ENCODE assay signal across 8 cellular contexts in the genomic region with DNA sequence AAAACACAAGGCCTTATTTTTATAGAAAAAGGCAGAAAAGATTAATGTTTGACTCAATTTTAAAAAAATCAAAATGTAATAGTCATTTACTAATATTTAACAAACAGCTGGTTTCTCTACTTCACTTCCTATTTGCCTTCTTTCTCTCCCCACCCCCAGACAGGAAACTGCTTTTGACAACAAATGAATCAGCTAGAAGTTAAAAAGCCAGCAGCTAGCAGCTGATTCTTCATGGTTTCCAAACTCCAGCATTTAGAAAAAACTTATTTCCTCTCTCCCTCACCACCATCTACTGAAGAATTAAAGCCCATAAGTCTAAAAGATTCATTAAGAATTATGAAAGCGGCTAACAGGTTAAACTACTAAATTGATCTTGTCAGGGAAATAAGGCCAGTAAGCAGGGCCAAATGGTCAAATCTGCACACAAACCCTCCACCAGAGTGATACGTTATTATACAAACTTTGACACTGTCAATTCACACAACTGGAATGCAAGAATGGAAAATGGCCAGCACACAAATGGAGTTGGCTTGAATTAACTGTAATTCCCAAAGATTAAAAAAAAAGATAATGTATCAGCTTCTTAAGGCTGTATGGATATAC. TPM values are rescaled to one million over a fixed set of nuclear protein-coding genes. Genes with fewer than 3 reads are reported as not detected.
DNase-seq lines count a peak whose midpoint lies in the region; ATAC-seq, FAIRE-seq and TF ChIP-seq lines count a peak whose summit lies in the region.

No MANE protein-coding gene starts in this region.

- H3K23me2 ChIP-seq in H1 (ENCODE audit: low read depth, low read length): peaks cover 11% of the 10 kb centered on the region

- H3K27ac ChIP-seq in SK-N-MC (peak overlapping the region; percentile 75), H1 (ENCODE audit: low read depth, low read length) (no peak overlapping the region)

- peaks cover 19 to 66% of the 10 kb centered on the region in 2 experiments for H3K79me2 ChIP-seq in H1 (ENCODE audit: control insufficient read depth in 1 of 2, insufficient read depth in 2 of 2, low read length in 2 of 2)

- H2BK12ac ChIP-seq in H1 (ENCODE audit: low read depth, low read length): no peak overlapping the region

- no peak overlapping the region for H2BK20ac ChIP-seq in H1 (ENCODE audit: low read length)

- FAIRE-seq in H1 (lab: Jason Lieb, UNC): no peak

- no peak for TF ChIP-seq POLR2A in H1 (IDR thresholded peaks at IDR 0.05; ENCODE audit: control extremely low read depth in 1 of 2, low read depth in 2 of 2, low read length in 2 of 2)

- H3K4me2 ChIP-seq in H1 (ENCODE audit: insufficient read depth in 1 of 2, low read depth in 2 of 2, low read length in 2 of 2): peak overlapping the region; percentile 26 to 88; a peak in 2 of 4 replicates

- TF ChIP-seq EP300 in H1 (IDR thresholded peaks at IDR 0.05; ENCODE audit: borderline replicate concordance in 1 of 2, low read depth in 2 of 2, low read length in 2 of 2): no peak

- ATAC-seq in HG03064 (IDR thresholded peaks at IDR 0.05; ENCODE audit: low read depth, unreplicated experiment): peak; percentile 33
- no peak for ATAC-seq in HG03097 (IDR thresholded peaks at IDR 0.05; ENCODE audit: low FRiP score, unreplicated experiment)

- H3K18ac ChIP-seq in H1 (ENCODE audit: extremely low read depth, low read length): no peak overlapping the region

- H3K9me3 ChIP-seq in SK-N-MC (ENCODE audit: low read depth, low read length) (no peaks in the 10 kb centered on the region), H1 (ENCODE audit: insufficient read depth in 2 of 2, low read depth in 1 of 2, low read length in 1 of 2) (no peaks in the 10 kb centered on the region)

- H3K9me3 Mint-ChIP-seq in activated CD4-positive, alpha-beta T cell treated with anti-CD3 and anti-CD28 coated beads, Interleukin-2, amount 10 ng/mL, durations not matched to agents 24 days and 14 days: no peaks in the 10 kb centered on the region
- H3K9me3 Mint-ChIP-seq in neural crest cell: no peaks in the 10 kb centered on the region

- H4K5ac ChIP-seq in H1 (ENCODE audit: insufficient read length, low read depth, low read length): no peak overlapping the region

- H3K4me3 Mint-ChIP-seq in activated CD4-positive, alpha-beta T cell treated with anti-CD3 and anti-CD28 coated beads, Interleukin-2, amount 10 ng/mL, durations not matched to agents 24 days and 14 days: peak overlapping the region; percentile 78
- H3K4me3 Mint-ChIP-seq in neural crest cell: peak overlapping the region; percentile 67

- H3K27me3 Mint-ChIP-seq in activated CD4-positive, alpha-beta T cell treated with anti-CD3 and anti-CD28 coated beads, Interleukin-2, amount 10 ng/mL, durations not matched to agents 24 days and 14 days: no peaks in the 10 kb centered on the region
- H3K27me3 Mint-ChIP-seq in neural crest cell (ENCODE audit: low read depth): no peaks in the 10 kb centered on the region

- H2AFZ ChIP-seq in H1 (ENCODE audit: low read length): no peak overlapping the region

- POLR2A ChIA-PET in H1 (lab: Charles Lee; ENCODE audit: partially characterized antibody): interaction anchor here (1.4 to 3.5 kb wide), 6 partner anchors 9 to 71 kb away, joined by 3 to 13 read pairs (median 4); no protein-coding TSS in a partner anchor

- H3K9ac ChIP-seq in SK-N-MC (ENCODE audit: insufficient read length) (peak overlapping the region; percentile 18), H1 (replicated peaks in 1 of 4; ENCODE audit: extremely low read depth in 1 of 4, low read depth in 3 of 4, low read length in 3 of 4) (no peak overlapping the region)

- no peak overlapping the region for H3K14ac ChIP-seq in H1 (ENCODE audit: insufficient read length)

- H3K79me1 ChIP-seq in H1 (ENCODE audit: low read depth, low read length): no peaks in the 10 kb centered on the region

- H3K23ac ChIP-seq in H1 (ENCODE audit: insufficient read length): no peak overlapping the region

- H2AK5ac ChIP-seq in H1 (ENCODE audit: low read depth, low read length): no peak overlapping the region

- H4K8ac ChIP-seq in H1 (ENCODE audit: extremely low read depth, insufficient read depth, low read length): no peak overlapping the region

- H3K27ac Mint-ChIP-seq in activated CD4-positive, alpha-beta T cell treated with anti-CD3 and anti-CD28 coated beads, Interleukin-2, amount 10 ng/mL, durations not matched to agents 24 days and 14 days: peak overlapping the region; percentile 84
- H3K27ac Mint-ChIP-seq in neural crest cell (ENCODE audit: unreplicated experiment): no peak overlapping the region

- peaks cover 44% of the 10 kb centered on the region for H3K4me1 Mint-ChIP-seq in activated CD4-positive, alpha-beta T cell treated with anti-CD3 and anti-CD28 coated beads, Interleukin-2, amount 10 ng/mL, durations not matched to agents 24 days and 14 days
- peaks cover 38% of the 10 kb centered on the region for H3K4me1 Mint-ChIP-seq in neural crest cell

- H3K36me3 Mint-ChIP-seq in activated CD4-positive, alpha-beta T cell treated with anti-CD3 and anti-CD28 coated beads, Interleukin-2, amount 10 ng/mL, durations not matched to agents 24 days and 14 days (ENCODE audit: low read depth): peaks cover 50% of the 10 kb centered on the region
- no peaks in the 10 kb centered on the region for H3K36me3 Mint-ChIP-seq in neural crest cell (ENCODE audit: low read depth)

- H2BK120ac ChIP-seq in H1 (replicated peaks; ENCODE audit: low read depth, low read length): no peak overlapping the region

- WGBS in H1 (ENCODE audit: extremely low coverage in 1 of 2, insufficient coverage in 1 of 2, insufficient read length in 1 of 2, insufficient replicate concordance in 2 of 2, low coverage in 1 of 2, low lambda C conversion rate in 2 of 2, missing lambda C conversion rate in 1 of 2), 2 experiments: 91% methylated on average over 2 of the region's 2 CpGs; no CpG with 5 or more reads in 1 of the 2 experiments

- H4K20me1 ChIP-seq in H1 (replicated peaks in 1 of 2; ENCODE audit: control insufficient read depth in 1 of 2, insufficient read depth in 2 of 2, low read length in 2 of 2): peaks cover 16% of the 10 kb centered on the region in 2 experiments

- H4K91ac ChIP-seq in H1 (replicated peaks; ENCODE audit: insufficient read length, low read length): no peak overlapping the region

- intact Hi-C loops in activated CD4-positive, alpha-beta T cell treated with anti-CD3 and anti-CD28 coated beads, Interleukin-2, amount 10 ng/mL, durations not matched to agents 24 days and 14 days (cut with micrococcal nuclease): loop anchor here (2.0 to 10.0 kb wide), 7 partner anchors 26 to 1014 kb away; partner anchors contain the start of genes DEGS1 and TP53BP2

- no peak for TF ChIP-seq CTCF in H1 (IDR thresholded peaks at IDR 0.05; ENCODE audit: control extremely low read depth in 1 of 3, insufficient read depth in 1 of 3, low read depth in 1 of 3, low read length in 3 of 3)
- no peak for TF ChIP-seq CTCF in neural crest cell (conservative IDR thresholded peaks at IDR 0.05)

- peaks cover 48% of the 10 kb centered on the region for H3K36me3 ChIP-seq in SK-N-MC (ENCODE audit: insufficient read depth, low read length)
- H3K36me3 ChIP-seq in H1 (ENCODE audit: control insufficient read depth in 2 of 4, insufficient read depth in 4 of 4, low read length in 3 of 4): peaks cover 0 to 60% (median 22%) of the 10 kb centered on the region in 4 experiments; a peak in 7 of 8 replicates

- CTCF ChIA-PET in H1 (lab: Charles Lee; ENCODE audit: partially characterized antibody): interaction anchor here (0.6 to 1.5 kb wide), 3 partner anchors 13 to 1563 kb away, joined by 3 to 4 read pairs (median 3); no protein-coding TSS in a partner anchor

- no peak overlapping the region for H3K4ac ChIP-seq in H1 (replicated peaks; ENCODE audit: insufficient read length, low read depth, low read length)

- H3K4me1 ChIP-seq in H1 (replicated peaks in 1 of 4; ENCODE audit: control insufficient read depth in 3 of 4, insufficient read depth in 4 of 4, low read length in 3 of 4): peaks cover 0 to 12% (median 1%) of the 10 kb centered on the region in 4 experiments; a peak in 4 of 7 replicates

- no peak overlapping the region for H2BK15ac ChIP-seq in H1 (ENCODE audit: low read length)

- no peak overlapping the region for H2BK5ac ChIP-seq in H1 (ENCODE audit: low read depth, low read length)

- H3K4me3 ChIP-seq in SK-N-MC (peak overlapping the region; percentile 59), H1 (ENCODE audit: extremely low read depth in 1 of 4, insufficient read depth in 2 of 4, low read depth in 3 of 4, low read length in 4 of 4) (peak overlapping the region in 1 of 4 experiments; percentile 19; a peak in 1 of 8 replicates)

- DNase-seq in activated CD4-positive, alpha-beta T cell treated with anti-CD3 and anti-CD28 coated beads, Interleukin-2, amount 10 ng/mL, durations not matched to agents 24 days and 14 days: peak; percentile 85
- DNase-seq in activated CD4-positive, alpha-beta T cell treated with anti-CD3 and anti-CD28 coated beads, Interleukin-2, amount 50 U/mL, for 1 hour: no peak
- DNase-seq in SK-N-MC (ENCODE audit: low read depth, low spot score): peak; percentile 26
- no peak for DNase-seq in H1 (ENCODE audit: low read depth in 1 of 2, low spot score in 2 of 2)
- DNase-seq in neural crest cell (ENCODE audit: low read depth, low spot score): no peak
- DNase-seq in SHP77 treated with DMSO at 0.1 percent for 48 hours (lab: John Stamatoyannopoulos, UW): no peak

- no peak for TF ChIP-seq RAD21 in H1 (IDR thresholded peaks at IDR 0.05 in 1 of 2, conservative IDR thresholded peaks at IDR 0.05 in 1 of 2; ENCODE audit: low read depth in 2 of 2, low read length in 2 of 2)

- H3K27me3 ChIP-seq in H1 (replicated peaks in 1 of 4; ENCODE audit: control insufficient read depth in 3 of 4, extremely low read depth in 1 of 4, insufficient read depth in 3 of 4, low read length in 3 of 4): no peaks in the 10 kb centered on the region

- H3K56ac ChIP-seq in H1 (replicated peaks; ENCODE audit: insufficient read length, low read depth, low read length): no peak overlapping the region

TF ChIP-seq in H1, 55 proteins besides CTCF, POLR2A, EP300 and RAD21 (continues in another document):
- TF ChIP-seq HDAC6 (IDR thresholded peaks at IDR 0.05; ENCODE audit: low read depth, low read length): no peak

RNA-seq across cellular contexts. Expression of gene WDR26, which starts 4.0 kb away (rescaled TPM):
- 81.0 and 90.9 TPM in 2 replicates for total RNA-seq in activated CD4-positive, alpha-beta T cell treated with anti-CD3 and anti-CD28 coated beads, Interleukin-2, amount 10 ng/mL, durations not matched to agents 24 days and 14 days
- 65.5 and 72.5 TPM in 2 replicates for total RNA-seq in H1 (2021; fragmentation: NEBNext Ultra II Directional; extraction: Animal tissue kit (Norgen Biotek cat#: 25700))
- 14.7 and 18.0 TPM in 2 replicates for polyA plus RNA-seq in H1 (2011; rRNA removed)
- polyA plus RNA-seq in H1 (2011; cell fraction: cytosol; rRNA removed): 26.3 TPM
- 39.8 TPM for polyA plus RNA-seq in H1 (2011; cell fraction: nucleus; rRNA removed)
- polyA plus RNA-seq in H1 (2012, experiment 1 of 2): 38.0 to 52.6 TPM (median 50.8 TPM) in 4 replicates
- polyA plus RNA-seq in H1 (2012, experiment 2 of 2): 6.7 TPM
- 32.3 TPM for polyA plus RNA-seq in H1 (2013, experiment 1 of 2)
- polyA plus RNA-seq in H1 (2013, experiment 2 of 2): 29.9 TPM
- 53.7 and 61.6 TPM in 2 replicates for polyA minus RNA-seq in H1 (2011; rRNA and poly(A)+ RNA removed)
- 44.9 TPM for polyA minus RNA-seq in H1 (2011; cell fraction: cytosol; rRNA and poly(A)+ RNA removed)
- polyA minus RNA-seq in H1 (2011; cell fraction: nucleus; rRNA and poly(A)+ RNA removed): 101 TPM
- total RNA-seq in neural crest cell: 65.5 and 67.9 TPM in 2 replicates

Comparison
In these comparisons a context has a peak if more than half of its experiments do, and no peak if none do; other contexts are left out.
1. DNase-seq: peak in activated CD4-positive, alpha-beta T cell treated with anti-CD3 and anti-CD28 coated beads, Interleukin-2, amount 10 ng/mL, durations not matched to agents 24 days and 14 days (single experiment) and SK-N-MC (single experiment); none in activated CD4-positive, alpha-beta T cell treated with anti-CD3 and anti-CD28 coated beads, Interleukin-2, amount 50 U/mL, for 1 hour (single experiment), H1 (0 of 2), neural crest cell (single experiment) and SHP77 treated with DMSO at 0.1 percent for 48 hours (single experiment).